In the genomic region with DNA sequence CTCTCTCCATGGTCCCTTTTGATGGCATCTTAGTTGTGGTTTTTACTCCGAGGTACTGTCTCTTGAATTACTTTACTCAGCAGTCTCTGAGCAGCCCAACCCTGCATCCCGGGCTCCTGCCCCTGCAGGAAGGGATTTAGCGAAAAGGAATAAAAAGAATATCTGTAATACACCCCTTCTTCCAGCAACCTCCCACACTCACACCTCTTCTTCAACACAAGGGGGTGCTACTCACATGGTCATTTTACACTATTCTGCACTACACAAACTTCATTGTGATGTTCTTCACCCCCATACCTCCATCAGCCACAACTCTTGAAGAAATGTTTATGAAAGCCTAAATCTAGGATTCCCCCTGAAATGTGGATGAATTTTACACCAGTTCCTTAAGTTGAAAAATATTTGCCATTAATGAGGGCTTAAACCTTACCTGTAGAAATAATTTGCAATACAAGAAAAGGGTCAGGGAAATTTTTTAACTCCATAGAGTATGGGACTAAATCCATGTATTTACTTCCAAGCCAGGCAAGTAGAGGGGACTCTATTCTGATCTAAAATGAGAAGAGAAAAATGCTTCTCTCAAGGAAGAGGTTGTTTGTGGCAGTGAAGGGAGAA, we compare ENCODE assay signal across 1 cellular context.
A peak's percentile ranks its signal among the peaks of the same experiment; 100 is the strongest.
TF ChIP-seq lines count a peak whose summit lies in the region.

No MANE protein-coding gene starts in this region.

TF ChIP-seq in H1, 55 proteins besides CTCF, POLR2A, EP300 and RAD21:
- TF ChIP-seq MAFK (IDR thresholded peaks at IDR 0.05; ENCODE audit: low read depth, low read length), result 0 out of 2 replicates have a peak, but pooled peaks have one; percentile 3
- TF ChIP-seq HDAC2 (IDR thresholded peaks at IDR 0.05; ENCODE audit: borderline replicate concordance in 1 of 2, low read depth in 2 of 2, low read length in 2 of 2), result no peak
